1 cellular context compared by ENCODE assay signal in genomic region chr6:105757512-105758200, GRCh38.
TF ChIP-seq lines count a peak whose summit lies in the region.

No MANE protein-coding gene starts in this region.

TF ChIP-seq in SK-N-SH treated with all-trans-retinoic acid at 6 μM for 48 hours, 23 proteins besides CTCF, POLR2A, EP300 and RAD21 (continued from another document):
- TF ChIP-seq TSHZ2 (CRISPR knock-in tag; IDR thresholded peaks at IDR 0.05) (no peak), ZFP30 (CRISPR knock-in tag; IDR thresholded peaks at IDR 0.05) (no peak), OSR1 (CRISPR knock-in tag; IDR thresholded peaks at IDR 0.05) (no peak), ESRRG (CRISPR knock-in tag; IDR thresholded peaks at IDR 0.05) (no peak), POU6F1 (CRISPR knock-in tag; IDR thresholded peaks at IDR 0.05; ENCODE audit: borderline replicate concordance, low read depth) (no peak), ZC3H10 (CRISPR knock-in tag; IDR thresholded peaks at IDR 0.05) (no peak), SNAI2 (CRISPR knock-in tag; IDR thresholded peaks at IDR 0.05) (no peak), TOX (CRISPR knock-in tag; IDR thresholded peaks at IDR 0.05; ENCODE audit: borderline replicate concordance) (no peak), GLIS3 (CRISPR knock-in tag; IDR thresholded peaks at IDR 0.05) (no peak)
